8 cellular contexts compared by ENCODE assay signal in genomic region chr20:62025832-62026563, GRCh38. TPM values are rescaled to one million over a fixed set of nuclear protein-coding genes. Genes with fewer than 3 reads are reported as not detected.
A peak's percentile ranks its signal among the peaks of the same experiment; 100 is the strongest.
DNase-seq lines count a peak whose midpoint lies in the region; ATAC-seq and TF ChIP-seq lines count a peak whose summit lies in the region.

No MANE protein-coding gene starts in this region.

- H2AFZ ChIP-seq in PC-3 (ENCODE audit: low read length): no peak overlapping the region

- H3F3A ChIP-seq in PC-3 (ENCODE audit: low read length, unreplicated experiment): no peaks in the 10 kb centered on the region

- DNase-seq in AG10803 (ENCODE audit: low read depth) (peak; percentile 76), Kasumi-1 (lab: John Stamatoyannopoulos, UW) (peak; percentile 94 to 95), choroid plexus epithelial cell (ENCODE audit: low read depth) (peak; percentile 90), midbrain (lab: John Stamatoyannopoulos, UW) (peak; percentile 33), SKM-1 treated with dmso at 0.1 percent for 144 hours (lab: John Stamatoyannopoulos, UW; ENCODE audit: unreplicated experiment) (no peak), PC-3 (no peak)

- CTCF ChIA-PET in PC-3 (lab: Charles Lee): no interaction called here

- H3K4me1 ChIP-seq in PC-3 (ENCODE audit: insufficient read depth, low read length): peaks cover 7% of the 10 kb centered on the region

- peaks cover 99% of the 10 kb centered on the region for H3K79me2 ChIP-seq in PC-3 (ENCODE audit: low read length)

- no peak overlapping the region for H3K9ac ChIP-seq in PC-3 (ENCODE audit: low read length)

- H3K4me2 ChIP-seq in PC-3 (ENCODE audit: low read length): no peak overlapping the region

- H4K20me1 ChIP-seq in PC-3 (ENCODE audit: low read length): peaks cover 6% of the 10 kb centered on the region; the same call in 1 of the 2 replicates

- H3K4me3 ChIP-seq in AG10803 (ENCODE audit: low read length) (no peak overlapping the region), choroid plexus epithelial cell (ENCODE audit: low read depth, low read length) (peak overlapping the region; percentile 13), PC-3 (ENCODE audit: low read length) (no peak overlapping the region)

- POLR2A ChIA-PET in PC-3 (lab: Charles Lee; ENCODE audit: unreplicated experiment): interaction anchor here (0.6 kb wide), 1 partner anchor 173 kb away, joined by 5 read pairs; no protein-coding TSS in a partner anchor

- H3K9me3 ChIP-seq in PC-3 (ENCODE audit: low read length): no peaks in the 10 kb centered on the region

- intact Hi-C loops in PC-3 (cut with micrococcal nuclease): no loop called here

- H3K9me2 ChIP-seq in PC-3 (replicated peaks; ENCODE audit: low read length): no peaks in the 10 kb centered on the region

- H3K27ac ChIP-seq in PC-3 (ENCODE audit: low read length): no peak overlapping the region

- H3K27me3 ChIP-seq in PC-3 (ENCODE audit: low read length): no peaks in the 10 kb centered on the region

- no TSS peak for BruUV-seq in PC-3 (replicated peaks; lab: Mats Ljungman, UMichigan)

- H3K36me3 ChIP-seq in PC-3 (ENCODE audit: low read depth, low read length): no peaks in the 10 kb centered on the region; the same call in 1 of the 2 replicates

- TF ChIP-seq CTCF in AG10803 (conservative IDR thresholded peaks at IDR 0.05; ENCODE audit: low read length) (peak; percentile 87), choroid plexus epithelial cell (conservative IDR thresholded peaks at IDR 0.05; ENCODE audit: low read depth, low read length) (peak; percentile 96), PC-3 (conservative IDR thresholded peaks at IDR 0.05; ENCODE audit: low read depth, low read length) (no peak)

- ATAC-seq in PC-3 (no peak), HG02852 (IDR thresholded peaks at IDR 0.05; ENCODE audit: unreplicated experiment) (no peak), GM18861 (IDR thresholded peaks at IDR 0.05; ENCODE audit: unreplicated experiment) (no peak)

RNA-seq across cellular contexts. Expression of gene TAF4, which starts 39.7 kb away (rescaled TPM):
- total RNA-seq in PC-3 (2014; rRNA removed): 9.6 and 15.1 TPM in 2 replicates

Comparison
In these comparisons a context has a peak if more than half of its experiments do, and no peak if none do; other contexts are left out.
1. DNase-seq: peak in AG10803 (single experiment), Kasumi-1 (2 of 2), choroid plexus epithelial cell (single experiment) and midbrain (single experiment); none in SKM-1 treated with dmso at 0.1 percent for 144 hours (single experiment) and PC-3 (single experiment).